11 cellular contexts compared by ENCODE assay signal in the genomic region with DNA sequence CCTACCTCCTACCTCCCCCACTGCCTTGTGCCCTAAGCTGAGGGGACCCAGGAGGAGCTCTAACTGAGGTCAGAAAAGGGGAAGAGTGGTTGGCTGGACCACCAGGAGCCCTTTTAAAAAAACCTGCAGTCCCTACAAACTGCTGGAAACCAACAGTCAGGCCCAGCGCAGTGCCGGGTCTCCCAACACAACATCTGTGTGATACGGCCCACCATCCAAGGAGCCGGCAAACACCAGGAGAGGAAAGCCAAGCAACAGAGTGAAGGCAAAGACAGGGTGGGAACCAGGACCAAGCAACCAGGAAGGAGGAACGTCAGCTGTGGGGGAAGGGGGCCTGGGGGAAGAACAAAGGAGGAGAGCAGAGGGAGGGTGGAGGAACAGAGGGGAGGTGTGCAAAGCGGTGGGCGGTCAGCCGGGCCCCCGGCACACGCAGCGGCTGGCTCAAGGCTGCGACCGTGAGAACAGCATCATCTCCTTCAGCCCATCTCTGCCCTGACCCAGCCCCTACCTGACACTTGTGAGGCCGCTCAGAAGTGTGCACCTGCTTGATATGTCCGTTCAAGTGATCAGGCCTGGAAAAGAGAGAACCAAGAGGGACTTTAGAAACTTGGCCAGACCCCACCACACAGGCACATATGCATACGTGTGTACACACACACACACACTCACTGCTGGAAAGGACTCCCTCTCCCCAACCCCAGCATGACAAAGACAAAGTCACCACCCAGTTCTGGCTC. TPM values are rescaled to one million over a fixed set of nuclear protein-coding genes. Genes with fewer than 3 reads are reported as not detected.
DNase-seq lines count a peak whose midpoint lies in the region; ATAC-seq and TF ChIP-seq lines count a peak whose summit lies in the region.
"Had no signal": no experiment of that assay in that cellular context is flagged by ENCODE, and none has a peak within 500 bp of the region (broad histone marks: within the 10 kb centered on the region; RNA-seq: fewer than 3 reads in every experiment).

No MANE protein-coding gene starts in this region.

- H3K4me3 Mint-ChIP-seq in dendritic cell treated with granulocyte-macrophage colony-stimulating factor and Interleukin-4, amounts not matched to agents 40 ng/mL and 50 ng/mL, for 4 days, result peak overlapping the region; percentile 85
- peak overlapping the region; percentile 88 for H3K4me3 Mint-ChIP-seq in nephron progenitor cell
- H3K4me3 Mint-ChIP-seq in HFFc6, result no peak overlapping the region; the same call in 1 of the 2 replicates

- H3K9me3 ChIP-seq in BLaER1 (no peaks in the 10 kb centered on the region), HUES6 (ENCODE audit: control insufficient read depth, insufficient read depth, low read depth, low read length) (no peaks in the 10 kb centered on the region)

- H3K36me3 ChIP-seq in BLaER1, result peaks cover 63% of the 10 kb centered on the region
- peaks cover 58% of the 10 kb centered on the region for H3K36me3 ChIP-seq in HUES6 (ENCODE audit: control insufficient read depth, insufficient read depth, low read length)

- intact Hi-C loops in dendritic cell treated with granulocyte-macrophage colony-stimulating factor and Interleukin-4, amounts not matched to agents 40 ng/mL and 50 ng/mL, for 4 days (cut with micrococcal nuclease), result no loop called here

- no peak for TF ChIP-seq CTCF in nephron progenitor cell (IDR thresholded peaks at IDR 0.05)
- TF ChIP-seq CTCF in HFFc6 (IDR thresholded peaks at IDR 0.05), result no peak

- H3K9me3 Mint-ChIP-seq in dendritic cell treated with granulocyte-macrophage colony-stimulating factor and Interleukin-4, amounts not matched to agents 40 ng/mL and 50 ng/mL, for 4 days, result no peaks in the 10 kb centered on the region
- H3K9me3 Mint-ChIP-seq in nephron progenitor cell (no peaks in the 10 kb centered on the region), HFFc6 (no peaks in the 10 kb centered on the region)

- peak overlapping the region; percentile 99 for H3K4me2 ChIP-seq in BLaER1

- H3K4me3 ChIP-seq in BLaER1, result peak overlapping the region; percentile 79
- peak overlapping the region; percentile 86 for H3K4me3 ChIP-seq in HUES6 (ENCODE audit: low read depth, low read length)

- H3K36me3 Mint-ChIP-seq in dendritic cell treated with granulocyte-macrophage colony-stimulating factor and Interleukin-4, amounts not matched to agents 40 ng/mL and 50 ng/mL, for 4 days (ENCODE audit: low read depth), result peaks cover 81% of the 10 kb centered on the region
- H3K36me3 Mint-ChIP-seq in nephron progenitor cell (ENCODE audit: low read depth), result peaks cover 27% of the 10 kb centered on the region
- peaks cover 19% of the 10 kb centered on the region for H3K36me3 Mint-ChIP-seq in HFFc6 (ENCODE audit: low read depth)

- H3K27me3 ChIP-seq in BLaER1 (no peaks in the 10 kb centered on the region), HUES6 (ENCODE audit: control insufficient read depth, insufficient read depth, low read length) (no peaks in the 10 kb centered on the region)

- no peak for ATAC-seq in GM21786 (IDR thresholded peaks at IDR 0.05; ENCODE audit: unreplicated experiment)
- no peak for ATAC-seq in GM19463 (IDR thresholded peaks at IDR 0.05; ENCODE audit: unreplicated experiment)
- ATAC-seq: right cardiac atrium, Right ventricle myocardium inferior had no signal

- H3K27ac Mint-ChIP-seq in dendritic cell treated with granulocyte-macrophage colony-stimulating factor and Interleukin-4, amounts not matched to agents 40 ng/mL and 50 ng/mL, for 4 days, result no peak overlapping the region
- H3K27ac Mint-ChIP-seq in nephron progenitor cell (peak overlapping the region; percentile 83), HFFc6 (no peak overlapping the region)

- H3K4me1 Mint-ChIP-seq in dendritic cell treated with granulocyte-macrophage colony-stimulating factor and Interleukin-4, amounts not matched to agents 40 ng/mL and 50 ng/mL, for 4 days (ENCODE audit: low read depth), result peaks cover 62% of the 10 kb centered on the region
- H3K4me1 Mint-ChIP-seq in nephron progenitor cell, result peaks cover 73% of the 10 kb centered on the region
- H3K4me1 Mint-ChIP-seq in HFFc6 (ENCODE audit: low read depth), result peaks cover 22% of the 10 kb centered on the region

- H4K20me1 ChIP-seq in BLaER1, result peaks cover 82% of the 10 kb centered on the region

- DNase-seq in nephron progenitor cell, result peak; percentile 27
- DNase-seq in HFFc6, result no peak
- no peak for DNase-seq in putamen (ENCODE audit: low spot score)
- DNase-seq: central memory CD4-positive, alpha-beta T cell; right cardiac atrium had no signal

- peaks cover 75% of the 10 kb centered on the region for H3K4me1 ChIP-seq in BLaER1
- peaks cover 41% of the 10 kb centered on the region for H3K4me1 ChIP-seq in HUES6 (ENCODE audit: control insufficient read depth, insufficient read depth, low read length)

- no peaks in the 10 kb centered on the region for H3K27me3 Mint-ChIP-seq in dendritic cell treated with granulocyte-macrophage colony-stimulating factor and Interleukin-4, amounts not matched to agents 40 ng/mL and 50 ng/mL, for 4 days
- H3K27me3 Mint-ChIP-seq in nephron progenitor cell (ENCODE audit: low read depth, poor library complexity) (no peaks in the 10 kb centered on the region), HFFc6 (ENCODE audit: insufficient read depth) (peaks cover 2% of the 10 kb centered on the region)

- H3K9ac ChIP-seq in BLaER1, result peak overlapping the region; percentile 98
- H3K9ac ChIP-seq in HUES6 (ENCODE audit: low read length), result peak overlapping the region; percentile 81

- H3K27ac ChIP-seq in BLaER1 (peak overlapping the region; percentile 98), HUES6 (ENCODE audit: low read depth, low read length) (peak overlapping the region; percentile 83)

RNA-seq across cellular contexts. Expression of gene PATZ1, which starts 3.6 kb away (rescaled TPM):
- total RNA-seq in HFFc6 (2021; fragmentation: NEBNext Ultra II Directional; extraction: Animal tissue kit (Norgen Biotek cat#: 25700)), result 10 to 100 TPM; 12.4 to 16.0 (median 13.9) TPM

RNA-seq across cellular contexts. Expression of gene PIK3IP1, which starts 50.3 kb away (rescaled TPM):
- total RNA-seq in HFFc6 (2021; fragmentation: NEBNext Ultra II Directional; extraction: Animal tissue kit (Norgen Biotek cat#: 25700)), result 10 to 100 TPM in 1 of 6 experiments, 1 to 10 TPM in 5; 8.3 to 11.3 (median 8.9) TPM

RNA-seq across cellular contexts. Expression of gene DRG1, which starts 56.8 kb away (rescaled TPM):
- total RNA-seq in HFFc6 (2021; fragmentation: NEBNext Ultra II Directional; extraction: Animal tissue kit (Norgen Biotek cat#: 25700)), result 10 to 100 TPM; 63.7 to 74.9 (median 66.4) TPM
